9 cellular contexts compared by ENCODE assay signal in the genomic region with DNA sequence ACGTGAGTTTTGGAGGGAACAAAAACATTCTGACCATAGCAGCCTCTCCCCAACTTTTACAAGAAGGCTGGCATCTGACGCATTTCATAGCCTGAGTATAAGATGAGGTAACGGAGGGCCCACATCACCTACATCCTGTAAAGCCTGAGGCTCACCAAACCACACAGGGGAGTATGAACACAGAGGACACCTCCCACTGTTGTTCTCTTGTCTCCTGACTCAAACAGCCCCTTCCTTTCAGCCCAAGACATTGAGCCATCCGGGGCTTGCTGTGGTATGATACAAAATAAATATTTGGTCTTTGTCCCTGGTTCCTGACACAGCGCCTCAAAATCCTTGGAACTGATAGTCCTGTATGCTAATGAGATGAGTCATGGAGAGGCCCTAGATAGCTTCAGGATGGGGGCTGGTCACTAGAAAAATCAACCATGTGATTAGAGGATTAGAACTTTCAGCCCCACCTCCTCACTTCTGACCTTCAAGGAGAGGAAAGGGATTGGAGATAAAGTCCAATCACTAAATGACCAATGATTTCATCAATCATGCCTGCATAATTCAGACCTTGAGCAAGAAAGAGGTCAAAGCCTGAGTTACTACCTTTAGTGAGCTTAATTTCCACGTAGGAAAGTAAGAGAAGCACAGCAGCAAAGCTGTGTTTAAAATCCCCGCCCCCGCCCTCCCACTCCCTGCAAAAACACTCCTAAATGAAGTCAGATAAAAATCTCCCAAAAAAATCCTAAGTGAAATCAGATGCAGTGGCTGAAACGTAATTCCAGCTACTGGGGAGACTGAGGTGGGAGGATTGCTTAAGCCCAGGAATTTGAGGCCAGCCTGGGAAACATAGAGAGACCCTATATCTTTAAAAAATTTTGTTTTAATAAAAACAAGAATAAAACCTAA.
DNase-seq lines count a peak whose midpoint lies in the region; ATAC-seq and TF ChIP-seq lines count a peak whose summit lies in the region.
"Had no signal": no experiment of that assay in that cellular context is flagged by ENCODE, and none has a peak within 500 bp of the region (broad histone marks: within the 10 kb centered on the region; RNA-seq: fewer than 3 reads in every experiment).

No MANE protein-coding gene starts in this region.

- H2AFZ ChIP-seq in ACC112 (ENCODE audit: low read length, unreplicated experiment) (peak overlapping the region; percentile 2), IMR-90 (replicated peaks; ENCODE audit: low read length, poor library complexity) (peak overlapping the region; percentile 71)

- peak overlapping the region; percentile 100 for H2BK5ac ChIP-seq in IMR-90 (ENCODE audit: low read depth, low read length, poor library complexity, severe bottlenecking)

- peak overlapping the region; percentile 88; the same call in 2 of the 3 replicates for H2BK15ac ChIP-seq in IMR-90 (ENCODE audit: low read depth, low read length)

- TF ChIP-seq CTCF in IMR-90 (conservative IDR thresholded peaks at IDR 0.05; ENCODE audit: low read depth, low read length) (no peak), left lung (IDR thresholded peaks at IDR 0.05) (no peak), stomach (IDR thresholded peaks at IDR 0.05) (no peak)

- no peaks in the 10 kb centered on the region for H3K79me2 ChIP-seq in ACC112 (ENCODE audit: control insufficient read depth, insufficient read depth, low read length, unreplicated experiment)

- H3K18ac ChIP-seq in IMR-90 (ENCODE audit: low read depth, low read length): peak overlapping the region; percentile 92

- H3K9me3 ChIP-seq in IMR-90 (ENCODE audit: control insufficient read depth, insufficient read depth, low read length): no peaks in the 10 kb centered on the region
- H3K9me3 ChIP-seq in left lung: no peaks in the 10 kb centered on the region
- H3K9me3 ChIP-seq in stomach: no peaks in the 10 kb centered on the region

- H3K4me1 ChIP-seq in ACC112 (ENCODE audit: control insufficient read depth, insufficient read depth, low read length, unreplicated experiment) (peaks cover 38% of the 10 kb centered on the region), IMR-90 (ENCODE audit: control insufficient read depth, insufficient read depth, low read length) (peaks cover 17% of the 10 kb centered on the region), left lung (peaks cover 0 to 41% of the 10 kb centered on the region in 2 donors), stomach (peaks cover 4 to 18% (median 7%) of the 10 kb centered on the region in 4 donors)

- DNase-seq in IMR-90: peak; percentile 80
- DNase-seq in activated effector memory CD4-positive, alpha-beta T cell treated with Interleukin-2 at 50 U/mL for 16 hours: peak; percentile 14
- DNase-seq in left lung: no peak
- no peak for DNase-seq in stomach
- DNase-seq: NCI-H2171 treated with DMSO at 0.1 percent for 48 hours had no signal

- H3K27me3 ChIP-seq in ACC112 (ENCODE audit: insufficient read depth, low read length) (no peaks in the 10 kb centered on the region), IMR-90 (ENCODE audit: control insufficient read depth, insufficient read depth, low read length) (no peaks in the 10 kb centered on the region), left lung (no peaks in the 10 kb centered on the region), stomach (no peaks in the 10 kb centered on the region)

- H3K4me3 ChIP-seq in ACC112 (ENCODE audit: low read depth, low read length) (peak overlapping the region; percentile 6; the same call in 1 of the 2 replicates), IMR-90 (ENCODE audit: insufficient read depth, low read depth, low read length) (no peak overlapping the region), left lung (no peak overlapping the region), stomach (no peak overlapping the region)

- peak overlapping the region; percentile 98 for H3K4ac ChIP-seq in IMR-90 (ENCODE audit: low read depth, low read length)

- 0 out of 2 replicates have a peak, but pooled peaks cover 3% of the 10 kb centered on the region for H4K20me1 ChIP-seq in IMR-90 (ENCODE audit: insufficient read depth, low read length)

- TF ChIP-seq RAD21 in IMR-90 (IDR thresholded peaks at IDR 0.05; ENCODE audit: low read length): no peak

- H3K23ac ChIP-seq in IMR-90 (ENCODE audit: low read depth, low read length): peak overlapping the region; percentile 84

- peak overlapping the region; percentile 80 for H2AK5ac ChIP-seq in IMR-90 (ENCODE audit: low read depth, low read length)

- peaks cover 0 to 5% of the 10 kb centered on the region in 2 experiments; a peak in 3 of 4 replicates for H3K79me1 ChIP-seq in IMR-90 (ENCODE audit: low read depth in 1 of 2, low read length in 2 of 2)

- ATAC-seq in IMR-90 (ENCODE audit: low read depth) (peak; percentile 62), left lung (peak; percentile 17), GM21786 (IDR thresholded peaks at IDR 0.05; ENCODE audit: unreplicated experiment) (no peak), GM18870 (IDR thresholded peaks at IDR 0.05; ENCODE audit: unreplicated experiment) (no peak), HG03565 (IDR thresholded peaks at IDR 0.05; ENCODE audit: unreplicated experiment) (no peak)

- WGBS in IMR-90 (ENCODE audit: extremely low coverage in 2 of 2, insufficient read length in 1 of 2), 2 experiments: no CpG with 5 or more reads among the region's 9 CpGs
- WGBS in stomach, 5 donors: 53 to 65% (median 62%) methylated on average over 9 of the region's 9 CpGs

- CTCF ChIA-PET in IMR-90 (lab: Yijun Ruan, JAX): interaction anchor here (0.6 to 1.4 kb wide), 4 partner anchors 10 to 610 kb away, joined by 3 to 4 read pairs (median 3); no protein-coding TSS in a partner anchor

- BruUV-seq in IMR-90 (replicated peaks; lab: Mats Ljungman, UMichigan): no TSS peak

- H3K27ac ChIP-seq in ACC112 (ENCODE audit: low read depth, low read length) (peak overlapping the region; percentile 95), IMR-90 (ENCODE audit: insufficient read depth, low read length) (peak overlapping the region; percentile 80), left lung (peak overlapping the region in 1 of 2 donors; percentile 70), stomach (peak overlapping the region in 1 of 5 donors; percentile 48)

- peak overlapping the region; percentile 95 for H2BK20ac ChIP-seq in IMR-90 (ENCODE audit: low read depth, low read length)

- H4K5ac ChIP-seq in IMR-90 (ENCODE audit: low read depth, low read length): peak overlapping the region; percentile 88; the same call in 1 of the 2 replicates

- no peak overlapping the region for H3K4me2 ChIP-seq in IMR-90 (ENCODE audit: low read depth, low read length)

- H3K14ac ChIP-seq in IMR-90 (replicated peaks; ENCODE audit: low read depth, low read length): peak overlapping the region; percentile 90

- peaks cover 22% of the 10 kb centered on the region for H3K9me1 ChIP-seq in IMR-90 (ENCODE audit: insufficient read depth, low read length)

- peak overlapping the region; percentile 87 for H3K56ac ChIP-seq in IMR-90 (ENCODE audit: extremely low read depth, insufficient read depth, low read length)

- POLR2A ChIA-PET in IMR-90 (lab: Charles Lee; ENCODE audit: unreplicated experiment): no interaction called here

- dilution Hi-C loops in IMR-90 (cut with HindIII; ENCODE audit: low sequenced_read_pairs, unreplicated experiment): no loop called here

- intact Hi-C loops in IMR-90 (cut with micrococcal nuclease) (no loop called here), left lung (cut with DNase I) (no loop called here), stomach (cut with DNase I; ENCODE audit: low total_unique reads) (no loop called here)

- no peak overlapping the region for H2AK9ac ChIP-seq in IMR-90 (replicated peaks; ENCODE audit: low read depth, low read length, poor library complexity)

- no peak for TF ChIP-seq POLR2A in IMR-90 (IDR thresholded peaks at IDR 0.05; ENCODE audit: low read depth, low read length)
- TF ChIP-seq POLR2A in stomach (IDR thresholded peaks at IDR 0.05): no peak

- TF ChIP-seq EP300 in stomach (IDR thresholded peaks at IDR 0.05): no peak

- no peak overlapping the region; the same call in 1 of the 2 replicates for H3K9ac ChIP-seq in IMR-90 (ENCODE audit: low read depth, low read length)

- H3K36me3 ChIP-seq in ACC112 (ENCODE audit: insufficient read depth, low read length): no peaks in the 10 kb centered on the region
- no peaks in the 10 kb centered on the region for H3K36me3 ChIP-seq in IMR-90 (ENCODE audit: control insufficient read depth, insufficient read depth, low read length)
- H3K36me3 ChIP-seq in left lung: no peaks in the 10 kb centered on the region
- no peaks in the 10 kb centered on the region for H3K36me3 ChIP-seq in stomach

- H2BK120ac ChIP-seq in IMR-90 (ENCODE audit: low read depth, low read length): peak overlapping the region; percentile 96

- peak overlapping the region; percentile 98 for H4K91ac ChIP-seq in IMR-90 (ENCODE audit: insufficient read depth, low read depth, low read length)

- in situ Hi-C loops in IMR-90 (cut with MboI; ENCODE audit: low sequenced_read_pairs): loop anchor here (10.0 kb wide), 1 partner anchor 171 kb away; no protein-coding TSS in a partner anchor

- H4K8ac ChIP-seq in IMR-90 (ENCODE audit: low read depth in 2 of 2, low read length in 2 of 2): peak overlapping the region; percentile 63 to 94

TF ChIP-seq in IMR-90, 13 proteins besides CTCF, POLR2A, EP300 and RAD21 (continues in another document):
- TF ChIP-seq NFE2L2 (IDR thresholded peaks at IDR 0.05; ENCODE audit: low read depth, low read length) (no peak), MAZ (IDR thresholded peaks at IDR 0.05; ENCODE audit: borderline replicate concordance, low read depth, low read length) (no peak), RFX5 (IDR thresholded peaks at IDR 0.05; ENCODE audit: low read depth, low read length) (no peak), CHD1 (IDR thresholded peaks at IDR 0.05; ENCODE audit: low read depth, low read length) (no peak), SMC3 (IDR thresholded peaks at IDR 0.05; ENCODE audit: low read depth, low read length) (no peak), FOS (IDR thresholded peaks at IDR 0.05; ENCODE audit: low read depth, low read length) (peak; percentile 68; the same call in 1 of the 2 replicates), RCOR1 (IDR thresholded peaks at IDR 0.05; ENCODE audit: insufficient replicate concordance, low read length) (no peak), BHLHE40 (IDR thresholded peaks at IDR 0.05; ENCODE audit: low read depth, low read length) (0 out of 2 replicates have a peak, but pooled peaks have one; percentile 2), MXI1 (IDR thresholded peaks at IDR 0.05; ENCODE audit: borderline replicate concordance, low read depth, low read length) (no peak)
- TF ChIP-seq, protein P1, sequence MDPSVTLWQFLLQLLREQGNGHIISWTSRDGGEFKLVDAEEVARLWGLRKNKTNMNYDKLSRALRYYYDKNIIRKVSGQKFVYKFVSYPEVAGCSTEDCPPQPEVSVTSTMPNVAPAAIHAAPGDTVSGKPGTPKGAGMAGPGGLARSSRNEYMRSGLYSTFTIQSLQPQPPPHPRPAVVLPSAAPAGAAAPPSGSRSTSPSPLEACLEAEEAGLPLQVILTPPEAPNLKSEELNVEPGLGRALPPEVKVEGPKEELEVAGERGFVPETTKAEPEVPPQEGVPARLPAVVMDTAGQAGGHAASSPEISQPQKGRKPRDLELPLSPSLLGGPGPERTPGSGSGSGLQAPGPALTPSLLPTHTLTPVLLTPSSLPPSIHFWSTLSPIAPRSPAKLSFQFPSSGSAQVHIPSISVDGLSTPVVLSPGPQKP (IDR thresholded peaks at IDR 0.05; ENCODE audit: borderline replicate concordance, low read depth, low read length): no peak

Comparison
In these comparisons a context has a peak if more than half of its experiments do, and no peak if none do; other contexts are left out.
1. ATAC-seq: peak in IMR-90 (single experiment) and left lung (single experiment); none in GM21786 (single experiment), GM18870 (single experiment) and HG03565 (single experiment).
2. DNase-seq: peak in IMR-90 (single experiment) and activated effector memory CD4-positive, alpha-beta T cell treated with Interleukin-2 at 50 U/mL for 16 hours (single experiment); none in left lung (0 of 2) and stomach (single experiment).